30 cellular contexts compared by ENCODE assay signal in the genomic region with DNA sequence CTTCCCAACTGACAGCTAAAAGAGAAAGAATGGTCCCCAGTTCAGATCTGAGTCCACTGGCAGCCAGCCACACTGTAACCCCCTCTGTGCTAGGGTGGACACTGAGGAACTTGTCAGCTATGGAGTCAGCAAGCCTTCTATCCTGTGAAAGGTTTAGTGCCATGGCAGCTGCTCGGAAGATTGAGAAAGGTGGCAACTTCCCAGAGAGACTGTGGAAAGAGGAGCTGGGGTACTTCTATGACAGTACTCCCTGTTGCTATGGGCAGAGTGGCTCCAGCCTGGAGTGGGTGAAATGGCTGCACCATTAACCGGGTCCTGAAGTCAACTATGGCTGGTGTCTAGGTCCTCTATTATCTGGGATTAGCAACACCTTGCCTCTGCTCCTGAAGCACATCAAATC.
"Had no signal": no experiment of that assay in that cellular context is flagged by ENCODE, and none has a peak within 500 bp of the region (broad histone marks: within the 10 kb centered on the region; RNA-seq: fewer than 3 reads in every experiment).

No MANE protein-coding gene starts in this region.

- H3K27ac ChIP-seq: neutrophil, pancreas, prostate gland, right lobe of liver, skin epidermis, spleen, suprapubic skin, testis, tibial artery, transverse colon, upper lobe of right lung, uterus had no signal

- H3K4me2 ChIP-seq: smooth muscle cell had no signal

- H3K9me3 ChIP-seq: neutrophil, pancreas, prostate gland, right lobe of liver, spleen, suprapubic skin, testis, tibial artery, transverse colon, upper lobe of right lung, uterus had no signal

- H3K4me3 Mint-ChIP-seq: naive thymus-derived CD8-positive, alpha-beta T cell; natural killer cell treated with Interleukin-12 subunit alpha and Interleukin-12 subunit beta and Interleukin-15 and Interleukin-18, amount 100 ng/mL, for 72 hours; nephron progenitor cell; neural crest cell; stimulated activated memory B cell treated with anti-CD40 and anti-IgM and Interleukin-4, amounts not matched to agents 10 μg/mL and 1 μg/mL and 100 μg/mL, for 72 hours; stimulated activated naive CD8-positive, alpha-beta T cell treated with anti-CD3 and anti-CD28 coated beads, Interleukin-15, amount 100 ng/mL, for 72 hours; type B pancreatic cell had no signal

- H3K27me3 ChIP-seq: pancreas, right lobe of liver, spleen, suprapubic skin, testis, tibial artery, transverse colon, upper lobe of right lung, uterus had no signal

- H3K36me3 Mint-ChIP-seq: naive thymus-derived CD8-positive, alpha-beta T cell; natural killer cell treated with Interleukin-12 subunit alpha and Interleukin-12 subunit beta and Interleukin-15 and Interleukin-18, amount 100 ng/mL, for 72 hours; stimulated activated memory B cell treated with anti-CD40 and anti-IgM and Interleukin-4, amounts not matched to agents 10 μg/mL and 1 μg/mL and 100 μg/mL, for 72 hours; type B pancreatic cell had no signal

- DNase-seq: naive thymus-derived CD8-positive, alpha-beta T cell; nephron progenitor cell; nucleus accumbens; pancreas; right cardiac atrium; right lobe of liver; spleen; stimulated activated CD4-positive, alpha-beta T cell treated with anti-CD3 and anti-CD28 coated beads, Interleukin-12 subunit alpha, Interleukin-12 subunit beta, amount 100 ng/mL, for 4 hours; stimulated activated CD4-positive, alpha-beta T cell treated with anti-CD3 and anti-CD28 coated beads, Interleukin-1b, Interleukin-23, amount 100 ng/mL, for 48 hours; stimulated activated CD4-positive, alpha-beta T cell treated with anti-CD3 and anti-CD28 coated beads, Interleukin-4, amount 100 ng/mL, for 1 hour; stimulated activated CD4-positive, alpha-beta T cell treated with anti-CD3 and anti-CD28 coated beads, Interleukin-4, amount 100 ng/mL, for 4 hours; stimulated activated CD8-positive, alpha-beta memory T cell treated with anti-CD3 and anti-CD28 coated beads, Interleukin-4, amount 100 ng/mL, for 48 hours; stimulated activated naive CD4-positive, alpha-beta T cell; stimulated activated naive CD8-positive, alpha-beta T cell treated with anti-CD3 and anti-CD28 coated beads, Interleukin-15, amount 100 ng/mL, for 72 hours; stimulated activated naive CD8-positive, alpha-beta T cell treated with anti-CD3 and anti-CD28 coated beads, Interleukin-15, Interleukin-2, amounts not matched to agents 100 U/mL and 50 U/mL, for 24 hours; substantia nigra; testis; tibial artery; transverse colon; upper lobe of right lung; uterus had no signal

- H3K4me3 ChIP-seq: pancreas, prostate gland, right lobe of liver, skin epidermis, smooth muscle cell, spleen, suprapubic skin, testis, tibial artery, transverse colon, upper lobe of right lung, uterus had no signal

- H3K36me3 ChIP-seq: neutrophil, pancreas, prostate gland, right lobe of liver, spleen, suprapubic skin, tibial artery, transverse colon, upper lobe of right lung, uterus had no signal

- H3K9me3 Mint-ChIP-seq: naive thymus-derived CD8-positive, alpha-beta T cell; natural killer cell treated with Interleukin-12 subunit alpha and Interleukin-12 subunit beta and Interleukin-15 and Interleukin-18, amount 100 ng/mL, for 72 hours; nephron progenitor cell; neural crest cell; stimulated activated memory B cell treated with anti-CD40 and anti-IgM and Interleukin-4, amounts not matched to agents 10 μg/mL and 1 μg/mL and 100 μg/mL, for 72 hours; stimulated activated naive CD8-positive, alpha-beta T cell treated with anti-CD3 and anti-CD28 coated beads, Interleukin-15, amount 100 ng/mL, for 72 hours; type B pancreatic cell had no signal

- H3K27me3 Mint-ChIP-seq: stimulated activated memory B cell treated with anti-CD40 and anti-IgM and Interleukin-4, amounts not matched to agents 10 μg/mL and 1 μg/mL and 100 μg/mL, for 72 hours; stimulated activated naive CD8-positive, alpha-beta T cell treated with anti-CD3 and anti-CD28 coated beads, Interleukin-15, amount 100 ng/mL, for 72 hours had no signal

- H3K4me1 Mint-ChIP-seq: naive thymus-derived CD8-positive, alpha-beta T cell; stimulated activated memory B cell treated with anti-CD40 and anti-IgM and Interleukin-4, amounts not matched to agents 10 μg/mL and 1 μg/mL and 100 μg/mL, for 72 hours; stimulated activated naive CD8-positive, alpha-beta T cell treated with anti-CD3 and anti-CD28 coated beads, Interleukin-15, amount 100 ng/mL, for 72 hours had no signal

- ATAC-seq: naive thymus-derived CD8-positive, alpha-beta T cell; pancreas; right cardiac atrium; right lobe of liver; stimulated activated memory B cell treated with anti-CD40 and anti-IgM and Interleukin-4, amounts not matched to agents 10 μg/mL and 1 μg/mL and 100 μg/mL, for 72 hours; stimulated activated naive CD8-positive, alpha-beta T cell treated with anti-CD3 and anti-CD28 coated beads, Interleukin-15, amount 100 ng/mL, for 72 hours; stimulated activated naive CD8-positive, alpha-beta T cell treated with anti-CD3 and anti-CD28 coated beads, Interleukin-15, Interleukin-2, amounts not matched to agents 100 U/mL and 50 U/mL, for 24 hours; upper lobe of right lung had no signal

- H3K27ac Mint-ChIP-seq: naive thymus-derived CD8-positive, alpha-beta T cell; natural killer cell treated with Interleukin-12 subunit alpha and Interleukin-12 subunit beta and Interleukin-15 and Interleukin-18, amount 100 ng/mL, for 72 hours; nephron progenitor cell; stimulated activated memory B cell treated with anti-CD40 and anti-IgM and Interleukin-4, amounts not matched to agents 10 μg/mL and 1 μg/mL and 100 μg/mL, for 72 hours; stimulated activated naive CD8-positive, alpha-beta T cell treated with anti-CD3 and anti-CD28 coated beads, Interleukin-15, amount 100 ng/mL, for 72 hours; type B pancreatic cell had no signal

- H3K4me1 ChIP-seq: pancreas, prostate gland, spleen, suprapubic skin, tibial artery, transverse colon, upper lobe of right lung, uterus had no signal
